In the genomic region with DNA sequence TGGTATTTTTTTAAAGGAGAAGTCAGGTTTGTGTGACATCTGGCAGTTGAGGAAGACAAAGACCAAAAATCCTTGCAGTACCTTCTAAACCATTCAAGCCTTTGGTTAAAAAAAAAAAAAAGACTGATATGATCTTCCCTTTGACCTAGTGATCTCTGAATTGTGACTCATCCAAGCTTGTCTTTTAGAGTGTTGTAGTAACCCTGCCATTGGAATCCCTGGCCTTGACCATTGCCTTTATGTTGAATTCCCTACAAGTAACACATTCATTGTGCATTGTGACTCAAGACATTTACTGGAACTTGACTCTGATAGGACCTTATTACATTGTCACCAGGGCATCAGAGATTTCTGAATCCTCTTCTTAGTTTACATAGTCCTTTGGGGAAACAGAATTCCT, we compare ENCODE assay signal across 18 cellular contexts.
DNase-seq lines count a peak whose midpoint lies in the region; FAIRE-seq and TF ChIP-seq lines count a peak whose summit lies in the region.
"Had no signal": no experiment of that assay in that cellular context is flagged by ENCODE, and none has a peak within 500 bp of the region (broad histone marks: within the 10 kb centered on the region; RNA-seq: fewer than 3 reads in every experiment).

No MANE protein-coding gene starts in this region.

- TF ChIP-seq POLR2A in GM12891 (IDR thresholded peaks at IDR 0.05; ENCODE audit: low read depth, low read length): no peak

- H3K9me3 ChIP-seq in hepatocyte (ENCODE audit: low read depth): no peaks in the 10 kb centered on the region
- H3K9me3 ChIP-seq: BE2C had no signal

- peak overlapping the region; percentile 83 for H3K27ac ChIP-seq in hepatocyte
- H3K27ac ChIP-seq: C4-2B had no signal

- no peak for FAIRE-seq in GM12891 (lab: Jason Lieb, UNC)
- FAIRE-seq: A204.1, GM12878 had no signal

- H3K36me3 Mint-ChIP-seq in T-helper 2 cell treated with Interferon-gamma antibody and Interleukin-4, amounts not matched to agents 5 μg/mL and 100 μg/mL, for 36 hours (ENCODE audit: low read depth): no peaks in the 10 kb centered on the region
- H3K36me3 Mint-ChIP-seq: CD4-positive, alpha-beta memory T cell had no signal

- H3K27me3 Mint-ChIP-seq in T-helper 2 cell treated with Interferon-gamma antibody and Interleukin-4, amounts not matched to agents 5 μg/mL and 100 μg/mL, for 36 hours (ENCODE audit: low read depth): no peaks in the 10 kb centered on the region
- H3K27me3 Mint-ChIP-seq: CD4-positive, alpha-beta memory T cell had no signal

- H3K4me2 ChIP-seq in hepatocyte: no peak overlapping the region
- H3K4me2 ChIP-seq: GM23338 had no signal

- no peak overlapping the region for H3K4me3 Mint-ChIP-seq in T-helper 2 cell treated with Interferon-gamma antibody and Interleukin-4, amounts not matched to agents 5 μg/mL and 100 μg/mL, for 36 hours
- H3K4me3 Mint-ChIP-seq: CD4-positive, alpha-beta memory T cell; GM23338 had no signal

- H3K9me3 Mint-ChIP-seq in T-helper 2 cell treated with Interferon-gamma antibody and Interleukin-4, amounts not matched to agents 5 μg/mL and 100 μg/mL, for 36 hours: peaks cover 54% of the 10 kb centered on the region

- peak overlapping the region; percentile 35 for H2AFZ ChIP-seq in hepatocyte
- H2AFZ ChIP-seq: GM23338 had no signal

- no peak overlapping the region for H3K27ac Mint-ChIP-seq in T-helper 2 cell treated with Interferon-gamma antibody and Interleukin-4, amounts not matched to agents 5 μg/mL and 100 μg/mL, for 36 hours
- H3K27ac Mint-ChIP-seq: CD4-positive, alpha-beta memory T cell; GM23338 had no signal

- DNase-seq in A172 (ENCODE audit: low spot score) (peak; percentile 0), ELR (ENCODE audit: low read depth) (peak; percentile 2), LoVo (ENCODE audit: low spot score) (peak; percentile 7), hepatocyte (ENCODE audit: low spot score) (peak; percentile 10), NAMALWA (ENCODE audit: low spot score) (no peak), GM12891 (ENCODE audit: insufficient read length, low spot score) (no peak), SW 1271 (lab: John Stamatoyannopoulos, UW) (no peak)
- no peak for DNase-seq in T-helper 2 cell treated with Interferon-gamma antibody and Interleukin-4, amounts not matched to agents 5 μg/mL and 100 μg/mL, for 36 hours (ENCODE audit: low spot score)
- DNase-seq: BE2C; CD4-positive, alpha-beta memory T cell; COR-L47; H7; IMR-90; KBM-7 had no signal

- no peaks in the 10 kb centered on the region for H3K4me1 Mint-ChIP-seq in T-helper 2 cell treated with Interferon-gamma antibody and Interleukin-4, amounts not matched to agents 5 μg/mL and 100 μg/mL, for 36 hours (ENCODE audit: low read depth)
- H3K4me1 Mint-ChIP-seq: CD4-positive, alpha-beta memory T cell; GM23338 had no signal

- H3K9me2 ChIP-seq in hepatocyte (replicated peaks; ENCODE audit: insufficient read depth): no peaks in the 10 kb centered on the region

- H3K79me2 ChIP-seq in hepatocyte: no peaks in the 10 kb centered on the region

- H4K20me1 ChIP-seq in hepatocyte (ENCODE audit: insufficient read depth, poor library complexity, severe bottlenecking): no peaks in the 10 kb centered on the region

- no peaks in the 10 kb centered on the region for H3K27me3 ChIP-seq in hepatocyte
- H3K27me3 ChIP-seq: BE2C had no signal

- H3K36me3 ChIP-seq in hepatocyte (replicated peaks; ENCODE audit: insufficient read depth, low read depth): no peaks in the 10 kb centered on the region
- H3K36me3 ChIP-seq: BE2C had no signal

- H3K4me3 ChIP-seq in hepatocyte: no peak overlapping the region
- H3K4me3 ChIP-seq: GM12878, GM23338 had no signal

- TF ChIP-seq CTCF in hepatocyte (IDR thresholded peaks at IDR 0.05; ENCODE audit: poor library complexity): no peak

- H3K4me1 ChIP-seq in hepatocyte (ENCODE audit: insufficient read depth): peaks cover 2% of the 10 kb centered on the region
- H3K4me1 ChIP-seq: BE2C had no signal

TF ChIP-seq in GM12891, 5 proteins besides CTCF, POLR2A, EP300 and RAD21:
- TF ChIP-seq POLR2AphosphoS5 (IDR thresholded peaks at IDR 0.05; ENCODE audit: low read depth, low read length) (no peak), PAX5 (IDR thresholded peaks at IDR 0.05; ENCODE audit: insufficient read depth, low read length, severe bottlenecking) (no peak), POU2F2 (IDR thresholded peaks at IDR 0.05; ENCODE audit: low read depth, low read length) (no peak), TAF1 (IDR thresholded peaks at IDR 0.05; ENCODE audit: low read depth, low read length) (no peak), SPI1 (IDR thresholded peaks at IDR 0.05; ENCODE audit: low read depth, low read length) (no peak)

Comparison
In these comparisons a context has a peak if more than half of its experiments do, and no peak if none do; other contexts are left out.
1. DNase-seq: peak in A172 (single experiment), ELR (single experiment), LoVo (single experiment) and hepatocyte (single experiment); none in NAMALWA (single experiment), T-helper 2 cell treated with Interferon-gamma antibody and Interleukin-4, amounts not matched to agents 5 μg/mL and 100 μg/mL, for 36 hours (single experiment), GM12891 (single experiment) and SW 1271 (0 of 2).